In the genomic region with DNA sequence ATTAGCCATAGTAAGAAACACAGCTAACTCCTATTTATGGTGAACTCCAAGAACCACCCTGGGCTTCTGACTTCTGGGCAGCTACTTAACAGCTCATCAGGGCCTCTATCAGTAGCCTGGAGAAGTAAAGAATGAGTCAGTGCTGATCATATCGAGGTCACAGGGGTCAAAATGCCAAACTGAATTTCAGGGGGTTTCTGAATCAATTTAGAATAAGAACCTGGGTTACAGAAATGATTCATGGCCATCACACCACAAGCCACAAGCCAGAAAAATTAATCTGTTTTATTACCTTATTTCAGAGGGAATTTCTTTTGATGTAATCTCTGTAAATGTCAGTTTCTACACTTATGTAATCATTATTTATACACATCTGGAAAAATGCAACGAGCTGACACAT, we compare ENCODE assay signal across 8 cellular contexts.
DNase-seq lines count a peak whose midpoint lies in the region; ATAC-seq, FAIRE-seq and TF ChIP-seq lines count a peak whose summit lies in the region.

No MANE protein-coding gene starts in this region.

- 0% methylated on average over 2 of the region's 2 CpGs for WGBS in GM12878 (ENCODE audit: insufficient coverage, insufficient replicate concordance, low lambda C conversion rate, missing lambda C conversion rate)
- WGBS in ovary, 3 donors: 44 to 47% (median 45%) methylated on average over 2 of the region's 2 CpGs

- H3K36me3 ChIP-seq in GM12878 (ENCODE audit: control insufficient read depth in 2 of 2, insufficient read depth in 2 of 2, low read length in 1 of 2) (peaks cover 0 to 1% of the 10 kb centered on the region in 2 experiments; a peak in 1 of 4 replicates), ovary (no peaks in the 10 kb centered on the region)

- no peak overlapping the region for H2AFZ ChIP-seq in GM12878 (ENCODE audit: control insufficient read depth, low read depth, low read length)

- in situ Hi-C loops in GM12878 (cut with MboI): loop anchor here (5.0 kb wide), 1 partner anchor 74 kb away; no protein-coding TSS in a partner anchor

- no peak overlapping the region for H3K4me2 ChIP-seq in GM12878 (ENCODE audit: control insufficient read depth, insufficient read depth)

- intact Hi-C loops in GM12878 (cut with micrococcal nuclease; ENCODE audit: unreplicated experiment): no loop called here
- intact Hi-C loops in ovary (cut with DNase I): loop anchor here in 1 of 4 donors (10.0 kb wide), 1 partner anchor 63 kb away; a partner anchor contains a TSS

- RAD21 ChIA-PET in GM12878 (lab: Charles Lee; ENCODE audit: unreplicated experiment): interaction anchor here (0.6 to 2.8 kb wide), 11 partner anchors 9 to 121 kb away, joined by 3 to 19 read pairs (median 7); a partner anchor contains a TSS

- no peak for TF ChIP-seq RAD21 in GM12878 (IDR thresholded peaks at IDR 0.05; ENCODE audit: insufficient read depth, low read depth, low read length)

- BruUV-seq in GM12878 (replicated peaks; lab: Mats Ljungman, UMichigan): no TSS peak

- CTCF ChIA-PET in GM12878 (lab: Yijun Ruan, JAX): interaction anchor here (1.5 to 2.2 kb wide), 5 partner anchors 9 to 256 kb away, joined by 3 to 14 read pairs (median 5); no protein-coding TSS in a partner anchor

- no peaks in the 10 kb centered on the region for H3K9me3 ChIP-seq in GM12878 (replicated peaks; ENCODE audit: control insufficient read depth, insufficient read depth, low read length)
- H3K9me3 ChIP-seq in ovary: no peaks in the 10 kb centered on the region

- TF ChIP-seq CTCF in GM12865 (IDR thresholded peaks at IDR 0.05; ENCODE audit: insufficient read depth, low read depth, low read length, missing control alignments): no peak
- no peak for TF ChIP-seq CTCF in GM20000 (IDR thresholded peaks at IDR 0.05; ENCODE audit: extremely low read depth, missing control alignments)
- no peak for TF ChIP-seq CTCF in GM12878 (IDR thresholded peaks at IDR 0.05 in 2 of 3, conservative IDR thresholded peaks at IDR 0.05 in 1 of 3; ENCODE audit: control insufficient read depth in 2 of 3, extremely low read depth in 1 of 3, insufficient read depth in 1 of 3, low read depth in 3 of 3, low read length in 3 of 3)
- no peak for TF ChIP-seq CTCF in ovary (IDR thresholded peaks at IDR 0.05)

- SMC1A ChIA-PET in GM12878 (lab: Charles Lee; ENCODE audit: uncharacterized antibody, unreplicated experiment): interaction anchor here (0.8 to 3.6 kb wide), 18 partner anchors 9 to 155 kb away, joined by 3 to 33 read pairs (median 4); no protein-coding TSS in a partner anchor

- ATAC-seq in HG03442 (IDR thresholded peaks at IDR 0.05; ENCODE audit: unreplicated experiment): peak; percentile 78
- ATAC-seq in GM12878: peak; percentile 78

- peak; percentile 88 to 92; a peak in 3 of 4 replicates for TF ChIP-seq EP300 in GM12878 (IDR thresholded peaks at IDR 0.05; ENCODE audit: borderline replicate concordance in 1 of 2, control insufficient read depth in 1 of 2, low read depth in 2 of 2, low read length in 2 of 2)
- no peak for TF ChIP-seq EP300 in ovary (IDR thresholded peaks at IDR 0.05)

- DNase-seq in GM12865 (ENCODE audit: low read depth): peak; percentile 77
- peak; percentile 25 for DNase-seq in GM20000 (ENCODE audit: low spot score)
- DNase-seq in GM12878 (ENCODE audit: low read depth, low spot score): peak; percentile 60
- no peak for DNase-seq in NCI-H2107 (lab: John Stamatoyannopoulos, UW)
- no peak for DNase-seq in NCI-H187 treated with DMSO at 0.1 percent for 48 hours (lab: John Stamatoyannopoulos, UW)
- no peak for DNase-seq in ovary
- DNase-seq in SKM-1 treated with dmso at 0.1 percent for 144 hours (lab: John Stamatoyannopoulos, UW; ENCODE audit: unreplicated experiment): no peak

- H3K79me2 ChIP-seq in GM12878 (ENCODE audit: control insufficient read depth, insufficient read depth, low read length): no peaks in the 10 kb centered on the region

- H3K9ac ChIP-seq in GM12878 (ENCODE audit: control insufficient read depth, insufficient read depth, low read length): no peak overlapping the region

- peaks cover 34% of the 10 kb centered on the region for H3K4me1 ChIP-seq in GM12878 (ENCODE audit: control insufficient read depth, insufficient read depth, low read length)
- no peaks in the 10 kb centered on the region for H3K4me1 ChIP-seq in ovary (ENCODE audit: insufficient read depth)

- H3K27me3 ChIP-seq in GM12878 (replicated peaks in 1 of 2; ENCODE audit: control insufficient read depth in 2 of 2, insufficient read depth in 2 of 2, low read length in 1 of 2) (no peaks in the 10 kb centered on the region), ovary (no peaks in the 10 kb centered on the region)

- H3K27ac ChIP-seq in GM12878 (ENCODE audit: control insufficient read depth, insufficient read depth): peak overlapping the region; percentile 45; the same call in 1 of the 2 replicates
- H3K27ac ChIP-seq in ovary: no peak overlapping the region

- no peaks in the 10 kb centered on the region for H4K20me1 ChIP-seq in GM12878 (ENCODE audit: control insufficient read depth, insufficient read depth)

- POLR2A ChIA-PET in GM12878 (lab: Charles Lee): interaction anchor here (0.5 to 1.5 kb wide), 5 partner anchors 9 to 77 kb away, joined by 3 to 8 read pairs (median 3); no protein-coding TSS in a partner anchor

- no peak for TF ChIP-seq POLR2A in GM12878 (IDR thresholded peaks at IDR 0.05; ENCODE audit: low read depth, low read length)
- no peak for TF ChIP-seq POLR2A in ovary (IDR thresholded peaks at IDR 0.05)

- H3K4me3 ChIP-seq in GM12865 (ENCODE audit: low read depth, low read length) (no peak overlapping the region), GM12878 (no peak overlapping the region), ovary (no peak overlapping the region)

- peak; percentile 75 for FAIRE-seq in GM12878 (lab: Jason Lieb, UNC)

TF ChIP-seq in GM12878, 131 proteins besides CTCF, POLR2A, EP300 and RAD21 (continues in another document):
- TF ChIP-seq, protein P1, sequence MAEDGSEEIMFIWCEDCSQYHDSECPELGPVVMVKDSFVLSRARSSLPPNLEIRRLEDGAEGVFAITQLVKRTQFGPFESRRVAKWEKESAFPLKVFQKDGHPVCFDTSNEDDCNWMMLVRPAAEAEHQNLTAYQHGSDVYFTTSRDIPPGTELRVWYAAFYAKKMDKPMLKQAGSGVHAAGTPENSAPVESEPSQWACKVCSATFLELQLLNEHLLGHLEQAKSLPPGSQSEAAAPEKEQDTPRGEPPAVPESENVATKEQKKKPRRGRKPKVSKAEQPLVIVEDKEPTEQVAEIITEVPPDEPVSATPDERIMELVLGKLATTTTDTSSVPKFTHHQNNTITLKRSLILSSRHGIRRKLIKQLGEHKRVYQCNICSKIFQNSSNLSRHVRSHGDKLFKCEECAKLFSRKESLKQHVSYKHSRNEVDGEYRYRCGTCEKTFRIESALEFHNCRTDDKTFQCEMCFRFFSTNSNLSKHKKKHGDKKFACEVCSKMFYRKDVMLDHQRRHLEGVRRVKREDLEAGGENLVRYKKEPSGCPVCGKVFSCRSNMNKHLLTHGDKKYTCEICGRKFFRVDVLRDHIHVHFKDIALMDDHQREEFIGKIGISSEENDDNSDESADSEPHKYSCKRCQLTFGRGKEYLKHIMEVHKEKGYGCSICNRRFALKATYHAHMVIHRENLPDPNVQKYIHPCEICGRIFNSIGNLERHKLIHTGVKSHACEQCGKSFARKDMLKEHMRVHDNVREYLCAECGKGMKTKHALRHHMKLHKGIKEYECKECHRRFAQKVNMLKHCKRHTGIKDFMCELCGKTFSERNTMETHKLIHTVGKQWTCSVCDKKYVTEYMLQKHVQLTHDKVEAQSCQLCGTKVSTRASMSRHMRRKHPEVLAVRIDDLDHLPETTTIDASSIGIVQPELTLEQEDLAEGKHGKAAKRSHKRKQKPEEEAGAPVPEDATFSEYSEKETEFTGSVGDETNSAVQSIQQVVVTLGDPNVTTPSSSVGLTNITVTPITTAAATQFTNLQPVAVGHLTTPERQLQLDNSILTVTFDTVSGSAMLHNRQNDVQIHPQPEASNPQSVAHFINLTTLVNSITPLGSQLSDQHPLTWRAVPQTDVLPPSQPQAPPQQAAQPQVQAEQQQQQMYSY (CRISPR knock-in tag; IDR thresholded peaks at IDR 0.05): no peak
- TF ChIP-seq POU2F2 (IDR thresholded peaks at IDR 0.05; ENCODE audit: borderline replicate concordance, low read depth, low read length) (peak; percentile 57; the same call in 1 of the 3 replicates), PAX5 (IDR thresholded peaks at IDR 0.05; ENCODE audit: borderline replicate concordance, low read depth, low read length) (peak; percentile 68), JUNB (IDR thresholded peaks at IDR 0.05) (peak; percentile 95), RELA (IDR thresholded peaks at IDR 0.05; ENCODE audit: borderline replicate concordance, partially characterized antibody) (peak; percentile 91), ZNF207 (IDR thresholded peaks at IDR 0.05; ENCODE audit: borderline replicate concordance) (no peak), ATF7 (IDR thresholded peaks at IDR 0.05; ENCODE audit: low read depth) (peak; percentile 88), RBBP5 (conservative IDR thresholded peaks at IDR 0.05) (no peak), MYC (IDR thresholded peaks at IDR 0.05; ENCODE audit: insufficient read depth, insufficient read length, insufficient replicate concordance, low read length, severe bottlenecking) (no peak)
- TF ChIP-seq, protein P2, sequence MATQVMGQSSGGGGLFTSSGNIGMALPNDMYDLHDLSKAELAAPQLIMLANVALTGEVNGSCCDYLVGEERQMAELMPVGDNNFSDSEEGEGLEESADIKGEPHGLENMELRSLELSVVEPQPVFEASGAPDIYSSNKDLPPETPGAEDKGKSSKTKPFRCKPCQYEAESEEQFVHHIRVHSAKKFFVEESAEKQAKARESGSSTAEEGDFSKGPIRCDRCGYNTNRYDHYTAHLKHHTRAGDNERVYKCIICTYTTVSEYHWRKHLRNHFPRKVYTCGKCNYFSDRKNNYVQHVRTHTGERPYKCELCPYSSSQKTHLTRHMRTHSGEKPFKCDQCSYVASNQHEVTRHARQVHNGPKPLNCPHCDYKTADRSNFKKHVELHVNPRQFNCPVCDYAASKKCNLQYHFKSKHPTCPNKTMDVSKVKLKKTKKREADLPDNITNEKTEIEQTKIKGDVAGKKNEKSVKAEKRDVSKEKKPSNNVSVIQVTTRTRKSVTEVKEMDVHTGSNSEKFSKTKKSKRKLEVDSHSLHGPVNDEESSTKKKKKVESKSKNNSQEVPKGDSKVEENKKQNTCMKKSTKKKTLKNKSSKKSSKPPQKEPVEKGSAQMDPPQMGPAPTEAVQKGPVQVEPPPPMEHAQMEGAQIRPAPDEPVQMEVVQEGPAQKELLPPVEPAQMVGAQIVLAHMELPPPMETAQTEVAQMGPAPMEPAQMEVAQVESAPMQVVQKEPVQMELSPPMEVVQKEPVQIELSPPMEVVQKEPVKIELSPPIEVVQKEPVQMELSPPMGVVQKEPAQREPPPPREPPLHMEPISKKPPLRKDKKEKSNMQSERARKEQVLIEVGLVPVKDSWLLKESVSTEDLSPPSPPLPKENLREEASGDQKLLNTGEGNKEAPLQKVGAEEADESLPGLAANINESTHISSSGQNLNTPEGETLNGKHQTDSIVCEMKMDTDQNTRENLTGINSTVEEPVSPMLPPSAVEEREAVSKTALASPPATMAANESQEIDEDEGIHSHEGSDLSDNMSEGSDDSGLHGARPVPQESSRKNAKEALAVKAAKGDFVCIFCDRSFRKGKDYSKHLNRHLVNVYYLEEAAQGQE (IDR thresholded peaks at IDR 0.05; ENCODE audit: low read depth, low read length): no peak

Comparison
In these comparisons a context has a peak if more than half of its experiments do, and no peak if none do; other contexts are left out.
1. DNase-seq: peak in GM12865 (single experiment), GM20000 (single experiment) and GM12878 (single experiment); none in NCI-H2107 (single experiment), NCI-H187 treated with DMSO at 0.1 percent for 48 hours (single experiment), ovary (0 of 5) and SKM-1 treated with dmso at 0.1 percent for 144 hours (single experiment).